Comparison of ENCODE assay signal across 8 cellular contexts in the genomic region with DNA sequence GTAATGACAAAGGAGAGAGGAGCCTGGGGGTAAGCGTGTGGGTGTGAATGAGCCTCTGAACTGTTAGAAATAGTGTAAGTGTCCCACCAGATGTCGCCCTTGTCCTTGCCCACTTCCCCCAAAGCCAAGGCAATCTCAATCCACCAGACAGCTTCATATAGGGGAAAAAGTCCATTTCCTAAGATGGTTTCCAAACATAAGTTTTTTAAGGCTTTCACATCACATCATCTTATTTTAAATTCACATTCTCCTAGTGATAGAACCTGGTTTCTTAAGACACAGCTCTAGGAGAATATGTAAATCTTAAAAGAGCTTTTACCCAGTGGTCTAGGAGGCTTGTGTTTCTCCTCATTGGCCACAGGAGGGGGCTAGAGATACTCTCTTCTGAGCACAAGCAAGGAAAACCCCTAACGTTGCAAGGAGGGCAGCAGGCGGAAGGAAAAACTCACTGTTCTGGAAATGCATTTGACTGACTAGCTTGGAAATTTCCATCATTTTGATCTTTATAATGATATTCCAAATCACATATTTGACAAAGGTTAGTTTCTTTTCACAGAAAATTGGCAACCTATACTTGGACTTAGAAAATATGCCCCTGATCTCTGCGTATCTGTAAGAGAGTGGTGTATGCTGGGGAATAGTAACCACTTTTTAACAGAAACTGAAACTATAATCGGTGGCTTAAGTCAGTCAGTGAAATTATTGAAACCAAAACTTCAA. TPM values are rescaled to one million over a fixed set of nuclear protein-coding genes. Genes with fewer than 3 reads are reported as not detected.
A peak's percentile ranks its signal among the peaks of the same experiment; 100 is the strongest.
DNase-seq lines count a peak whose midpoint lies in the region; TF ChIP-seq lines count a peak whose summit lies in the region.

No MANE protein-coding gene starts in this region.

- no peak overlapping the region for H3K23ac ChIP-seq in trophoblast cell (ENCODE audit: low read length)

- peaks cover 13% of the 10 kb centered on the region for H3K36me3 Mint-ChIP-seq in activated naive CD4-positive, alpha-beta T cell treated with anti-CD3 and anti-CD28 coated beads, Interleukin-2, amount 10 ng/mL, durations not matched to agents 7 days and 5 days

- H3K4me2 ChIP-seq in Loucy (ENCODE audit: low read depth, low read length, poor library complexity, severe bottlenecking) = peak overlapping the region; percentile 77
- H3K4me2 ChIP-seq in trophoblast cell (ENCODE audit: low read length) = no peak overlapping the region

- no peaks in the 10 kb centered on the region for H4K20me1 ChIP-seq in Loucy (ENCODE audit: insufficient read depth, low read length, poor library complexity, severe bottlenecking)

- H3K36me3 ChIP-seq in H7 (replicated peaks; ENCODE audit: control insufficient read depth, insufficient read depth, low read length) (no peaks in the 10 kb centered on the region), Loucy (ENCODE audit: insufficient read depth, low read length) (no peaks in the 10 kb centered on the region), trophoblast cell (ENCODE audit: control insufficient read depth in 1 of 2, insufficient read depth in 2 of 2, low read length in 2 of 2) (no peaks in the 10 kb centered on the region)

- WGBS in trophoblast cell (ENCODE audit: extremely low coverage, insufficient coverage, insufficient read length) = no CpG with 5 or more reads among the region's 6 CpGs

- H3K4me3 Mint-ChIP-seq in activated naive CD4-positive, alpha-beta T cell treated with anti-CD3 and anti-CD28 coated beads, Interleukin-2, amount 10 ng/mL, durations not matched to agents 7 days and 5 days = peak overlapping the region; percentile 79

- DNase-seq in GF-D8 (lab: John Stamatoyannopoulos, UW) = peak; percentile 63
- DNase-seq in H7 = peak; percentile 47
- peak; percentile 78 for DNase-seq in SHP77 treated with DMSO at 0.1 percent for 48 hours (lab: John Stamatoyannopoulos, UW)
- DNase-seq in activated naive CD4-positive, alpha-beta T cell treated with anti-CD3 and anti-CD28 coated beads, Interleukin-2, amount 10 ng/mL, durations not matched to agents 7 days and 5 days = peak; percentile 82
- DNase-seq in glomerular visceral epithelial cell (ENCODE audit: extremely low spot score) = peak; percentile 89
- DNase-seq in trophoblast cell = peak; percentile 71 to 98
- DNase-seq in ureter (ENCODE audit: low spot score) = peak; percentile 84

- no peak overlapping the region for H4K91ac ChIP-seq in trophoblast cell (ENCODE audit: low read depth, low read length)

- H2AFZ ChIP-seq in Loucy (ENCODE audit: low read length) = peak overlapping the region; percentile 99
- no peak overlapping the region for H2AFZ ChIP-seq in trophoblast cell (ENCODE audit: insufficient read depth, low read length, poor library complexity)

- H3K79me2 ChIP-seq in Loucy (ENCODE audit: insufficient read depth, low read length) = no peaks in the 10 kb centered on the region
- no peaks in the 10 kb centered on the region for H3K79me2 ChIP-seq in trophoblast cell (ENCODE audit: control insufficient read depth, insufficient read depth, low read length, poor library complexity)

- H3K27ac ChIP-seq in trophoblast cell (ENCODE audit: low read depth, low read length) = no peak overlapping the region

- H3K14ac ChIP-seq in trophoblast cell (ENCODE audit: low read length) = no peak overlapping the region

- H2BK12ac ChIP-seq in trophoblast cell (ENCODE audit: low read length) = no peak overlapping the region

- no peak overlapping the region for H2BK5ac ChIP-seq in trophoblast cell (ENCODE audit: low read depth, low read length, poor library complexity)

- H3F3A ChIP-seq in Loucy (ENCODE audit: low read depth) = no peaks in the 10 kb centered on the region

- H3K27me3 ChIP-seq in H7 (ENCODE audit: control insufficient read depth, insufficient read depth, low read length) (no peaks in the 10 kb centered on the region), Loucy (ENCODE audit: insufficient read depth, low read length, poor library complexity, severe bottlenecking) (no peaks in the 10 kb centered on the region), trophoblast cell (ENCODE audit: insufficient read depth, low read length) (no peaks in the 10 kb centered on the region)

- no peak overlapping the region for H3K18ac ChIP-seq in trophoblast cell (ENCODE audit: low read length)

- CTCF ChIA-PET in activated naive CD4-positive, alpha-beta T cell treated with anti-CD3 and anti-CD28 coated beads, Interleukin-2, amount 10 ng/mL, durations not matched to agents 7 days and 5 days (lab: Charles Lee) = interaction anchor here (0.6 to 4.6 kb wide), 70 partner anchors 9 to 748 kb away, joined by 3 to 206 read pairs (median 4); partner anchors contain the start of genes BCL10, C1orf52, CCN1 and MCOLN2

- no peaks in the 10 kb centered on the region for H3K9me3 ChIP-seq in Loucy (ENCODE audit: insufficient read depth, low read depth, low read length)
- no peaks in the 10 kb centered on the region for H3K9me3 ChIP-seq in trophoblast cell (ENCODE audit: insufficient read depth, low read depth, low read length)

- H3K9me2 ChIP-seq in Loucy (replicated peaks; ENCODE audit: low read depth, low read length) = no peaks in the 10 kb centered on the region

- no peak overlapping the region for H4K8ac ChIP-seq in trophoblast cell (ENCODE audit: low read depth, low read length)

- peak; percentile 99 for TF ChIP-seq CTCF in Loucy (conservative IDR thresholded peaks at IDR 0.05; ENCODE audit: low read length)

- peaks cover 1% of the 10 kb centered on the region for H3K9me3 Mint-ChIP-seq in activated naive CD4-positive, alpha-beta T cell treated with anti-CD3 and anti-CD28 coated beads, Interleukin-2, amount 10 ng/mL, durations not matched to agents 7 days and 5 days

- H3K79me1 ChIP-seq in trophoblast cell (ENCODE audit: low read length) = no peaks in the 10 kb centered on the region

- no peak overlapping the region for H3K4me3 ChIP-seq in H7 (ENCODE audit: insufficient read depth, low read depth, low read length)
- H3K4me3 ChIP-seq in Loucy (ENCODE audit: low read length, poor library complexity, severe bottlenecking) = peak overlapping the region; percentile 81
- no peak overlapping the region for H3K4me3 ChIP-seq in trophoblast cell (ENCODE audit: low read depth, low read length)

- H2BK120ac ChIP-seq in trophoblast cell (ENCODE audit: insufficient read depth, low read length, poor library complexity) = no peak overlapping the region

- H3K4me1 Mint-ChIP-seq in activated naive CD4-positive, alpha-beta T cell treated with anti-CD3 and anti-CD28 coated beads, Interleukin-2, amount 10 ng/mL, durations not matched to agents 7 days and 5 days = peaks cover 24% of the 10 kb centered on the region

- H3K27ac Mint-ChIP-seq in activated naive CD4-positive, alpha-beta T cell treated with anti-CD3 and anti-CD28 coated beads, Interleukin-2, amount 10 ng/mL, durations not matched to agents 7 days and 5 days = peak overlapping the region; percentile 91

- H3K9ac ChIP-seq in Loucy (ENCODE audit: low read depth, low read length, poor library complexity, severe bottlenecking) (peak overlapping the region; percentile 76), trophoblast cell (ENCODE audit: low read length) (no peak overlapping the region)

- H2AK5ac ChIP-seq in trophoblast cell (ENCODE audit: low read length) = no peak overlapping the region

- no peak overlapping the region for H4K12ac ChIP-seq in trophoblast cell (ENCODE audit: low read depth, low read length)

- H3K4me1 ChIP-seq in Loucy (ENCODE audit: insufficient read depth, low read length, poor library complexity, severe bottlenecking) (no peaks in the 10 kb centered on the region), trophoblast cell (ENCODE audit: control insufficient read depth in 1 of 2, insufficient read depth in 2 of 2, low read length in 2 of 2) (peaks cover 8 to 9% of the 10 kb centered on the region in 2 experiments)

- H3K4ac ChIP-seq in trophoblast cell (ENCODE audit: low read depth, low read length) = no peak overlapping the region

- H3K27me3 Mint-ChIP-seq in activated naive CD4-positive, alpha-beta T cell treated with anti-CD3 and anti-CD28 coated beads, Interleukin-2, amount 10 ng/mL, durations not matched to agents 7 days and 5 days = peaks cover 8% of the 10 kb centered on the region

RNA-seq across cellular contexts. Expression of gene LPAR3, which starts 51.9 kb away (rescaled TPM):
- total RNA-seq in H7 (2014; rRNA removed; shearing (Covaris generic)) = 37.8 and 46.3 TPM in 2 replicates
- 0.32 and 0.38 TPM in 2 replicates for polyA plus RNA-seq in trophoblast cell (2013)
- total RNA-seq in ureter = 20.8 TPM

RNA-seq across cellular contexts. Expression of gene MCOLN2, which starts 52.0 kb away (rescaled TPM):
- 0.38 and 0.70 TPM in 2 replicates for total RNA-seq in H7 (2014; rRNA removed; shearing (Covaris generic))
- polyA plus RNA-seq in trophoblast cell (2013) = 0.08 TPM in 2 replicates
- total RNA-seq in ureter = 2.0 TPM
